ENCODE assay signal across 11 cellular contexts in the genomic region with DNA sequence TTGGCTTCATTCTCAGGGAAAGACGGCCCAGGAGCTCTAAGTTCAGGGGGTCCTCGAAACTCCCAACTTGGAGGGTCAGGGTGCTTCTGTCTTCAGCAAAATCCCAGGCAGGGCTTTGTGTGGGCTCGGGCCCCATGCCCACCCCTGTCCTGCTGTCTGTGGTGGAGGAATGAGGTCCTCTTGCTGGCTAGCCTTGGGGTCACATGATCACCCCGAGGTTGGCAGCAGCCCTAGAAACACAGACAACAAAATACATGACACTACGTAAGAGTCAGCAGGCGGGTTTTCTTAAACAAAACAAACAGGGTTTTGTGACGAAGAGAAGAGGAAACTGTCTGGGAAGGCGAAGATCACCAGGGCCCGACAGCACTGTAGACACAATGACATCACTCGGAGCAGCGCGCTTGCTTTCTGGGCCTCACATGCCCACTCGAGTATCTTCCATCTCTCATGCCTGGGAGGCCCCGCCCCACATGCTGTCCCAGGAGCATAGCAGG.
A peak's percentile ranks its signal among the peaks of the same experiment; 100 is the strongest.
DNase-seq lines count a peak whose midpoint lies in the region; ATAC-seq and TF ChIP-seq lines count a peak whose summit lies in the region.
"Had no signal": no experiment of that assay in that cellular context is flagged by ENCODE, and none has a peak within 500 bp of the region (broad histone marks: within the 10 kb centered on the region; RNA-seq: fewer than 3 reads in every experiment).

No MANE protein-coding gene starts in this region.

- H2AFZ ChIP-seq in Karpas-422 (ENCODE audit: low read length), result no peak overlapping the region

- H3K79me2 ChIP-seq in Karpas-422 (ENCODE audit: low read length), result no peaks in the 10 kb centered on the region

- CTCF ChIA-PET in naive thymus-derived CD4-positive, alpha-beta T cell (lab: Charles Lee), result no interaction called here

- H3K9me2 ChIP-seq in Karpas-422 (replicated peaks; ENCODE audit: insufficient read depth, low read length), result no peaks in the 10 kb centered on the region

- peaks cover 0 to 10% (median 0%) of the 10 kb centered on the region in 11 donors for H3K9me3 Mint-ChIP-seq in naive thymus-derived CD4-positive, alpha-beta T cell

- H3K4me3 ChIP-seq in AG10803 (ENCODE audit: low read length) (no peak overlapping the region), lower leg skin (ENCODE audit: low read depth, poor library complexity, severe bottlenecking) (no peak overlapping the region), Karpas-422 (ENCODE audit: low read length) (no peak overlapping the region)
- H3K4me3 ChIP-seq in naive thymus-derived CD4-positive, alpha-beta T cell (ENCODE audit: low read length), result no peak overlapping the region

- POLR2A ChIA-PET in naive thymus-derived CD4-positive, alpha-beta T cell (lab: Charles Lee), result no interaction called here

- intact Hi-C loops in naive thymus-derived CD4-positive, alpha-beta T cell (cut with micrococcal nuclease), result no loop called here
- intact Hi-C loops in lower leg skin (cut with DNase I; ENCODE audit: low total_unique reads), result no loop called here

- H3K9ac ChIP-seq in Karpas-422 (ENCODE audit: low read length), result no peak overlapping the region

- no peak overlapping the region for H3K27ac Mint-ChIP-seq in naive thymus-derived CD4-positive, alpha-beta T cell

- TF ChIP-seq CTCF in AG10803 (conservative IDR thresholded peaks at IDR 0.05; ENCODE audit: low read length) (no peak), lower leg skin (IDR thresholded peaks at IDR 0.05) (no peak)

- no peak for TF ChIP-seq POLR2A in lower leg skin (IDR thresholded peaks at IDR 0.05)

- no peaks in the 10 kb centered on the region for H4K20me1 ChIP-seq in Karpas-422 (ENCODE audit: insufficient read depth, low read depth, low read length)

- ATAC-seq in naive thymus-derived CD4-positive, alpha-beta T cell, result peak; percentile 50
- ATAC-seq in GM18858 (IDR thresholded peaks at IDR 0.05; ENCODE audit: unreplicated experiment), result no peak
- ATAC-seq: HCT116 had no signal

- no peak overlapping the region for H3K4me3 Mint-ChIP-seq in naive thymus-derived CD4-positive, alpha-beta T cell

- H3K4me1 Mint-ChIP-seq in naive thymus-derived CD4-positive, alpha-beta T cell, result peaks cover 0 to 6% (median 1%) of the 10 kb centered on the region in 7 donors

- no peak overlapping the region for H3K4me2 ChIP-seq in Karpas-422 (ENCODE audit: low read depth, low read length, poor library complexity, severe bottlenecking)

- H3K36me3 ChIP-seq in naive thymus-derived CD4-positive, alpha-beta T cell (ENCODE audit: control insufficient read depth in 2 of 3, insufficient read depth in 3 of 3, low read length in 3 of 3), result no peaks in the 10 kb centered on the region
- H3K36me3 ChIP-seq in Karpas-422 (ENCODE audit: insufficient read depth, low read length), result no peaks in the 10 kb centered on the region

- DNase-seq in AG10803 (ENCODE audit: low read depth) (peak; percentile 43), NCI-H460 (ENCODE audit: extremely low read depth, low read depth) (peak; percentile 87), fibroblast of gingiva (ENCODE audit: low read depth) (peak; percentile 70), lower leg skin (ENCODE audit: low spot score in 2 of 2) (no peak), Karpas-422 (no peak), NCI-H526 treated with DMSO at 0.1 percent for 48 hours (lab: John Stamatoyannopoulos, UW) (no peak)
- no peak for DNase-seq in naive thymus-derived CD4-positive, alpha-beta T cell
- DNase-seq: DMS79 treated with DMSO at 0.1 percent for 48 hours; stimulated activated CD4-positive, alpha-beta T cell treated with anti-CD3 and anti-CD28 coated beads, Interleukin-12 subunit alpha, Interleukin-12 subunit beta, amount 100 ng/mL, for 4 hours had no signal

- 59 to 65% methylated on average over 14 of the region's 14 CpGs for WGBS in lower leg skin, 2 donors

- H3K36me3 Mint-ChIP-seq in naive thymus-derived CD4-positive, alpha-beta T cell, result peaks cover 0 to 5% (median 0%) of the 10 kb centered on the region in 5 donors

- no peak overlapping the region for H3K27ac ChIP-seq in naive thymus-derived CD4-positive, alpha-beta T cell (ENCODE audit: low read depth, low read length)
- H3K27ac ChIP-seq in Karpas-422 (ENCODE audit: low read length), result no peak overlapping the region

- H3K27me3 Mint-ChIP-seq in naive thymus-derived CD4-positive, alpha-beta T cell, result peaks cover 0 to under 1% (median 0%) of the 10 kb centered on the region in 5 donors

- H3K4me1 ChIP-seq in naive thymus-derived CD4-positive, alpha-beta T cell (ENCODE audit: control insufficient read depth in 2 of 2, insufficient read depth in 2 of 2, low read length in 2 of 2), result no peaks in the 10 kb centered on the region
- H3K4me1 ChIP-seq in Karpas-422 (ENCODE audit: low read length), result peaks cover 16% of the 10 kb centered on the region

- H3K27me3 ChIP-seq in naive thymus-derived CD4-positive, alpha-beta T cell (ENCODE audit: control insufficient read depth in 2 of 2, insufficient read depth in 2 of 2, low read length in 2 of 2), result no peaks in the 10 kb centered on the region
- H3K27me3 ChIP-seq in Karpas-422 (ENCODE audit: low read length), result no peaks in the 10 kb centered on the region

- no peaks in the 10 kb centered on the region for H3K9me3 ChIP-seq in naive thymus-derived CD4-positive, alpha-beta T cell (ENCODE audit: control insufficient read depth in 2 of 3, low read length in 3 of 3)
- H3K9me3 ChIP-seq in Karpas-422 (ENCODE audit: low read length), result peaks cover 5% of the 10 kb centered on the region

Comparison
In these comparisons a context has a peak if more than half of its experiments do, and no peak if none do; other contexts are left out.
1. DNase-seq: peak in AG10803 (single experiment), NCI-H460 (single experiment) and fibroblast of gingiva (single experiment); none in naive thymus-derived CD4-positive, alpha-beta T cell (0 of 9), lower leg skin (0 of 2), Karpas-422 (single experiment) and NCI-H526 treated with DMSO at 0.1 percent for 48 hours (single experiment).